ENCODE assay signal across 1 cellular context in genomic region chr5:6220346-6221088, GRCh38.
TF ChIP-seq lines count a peak whose summit lies in the region.

No MANE protein-coding gene starts in this region.

TF ChIP-seq in HepG2, 621 proteins besides CTCF, POLR2A, EP300 and RAD21 (continued from another document and continues in another):
- TF ChIP-seq, protein P1, sequence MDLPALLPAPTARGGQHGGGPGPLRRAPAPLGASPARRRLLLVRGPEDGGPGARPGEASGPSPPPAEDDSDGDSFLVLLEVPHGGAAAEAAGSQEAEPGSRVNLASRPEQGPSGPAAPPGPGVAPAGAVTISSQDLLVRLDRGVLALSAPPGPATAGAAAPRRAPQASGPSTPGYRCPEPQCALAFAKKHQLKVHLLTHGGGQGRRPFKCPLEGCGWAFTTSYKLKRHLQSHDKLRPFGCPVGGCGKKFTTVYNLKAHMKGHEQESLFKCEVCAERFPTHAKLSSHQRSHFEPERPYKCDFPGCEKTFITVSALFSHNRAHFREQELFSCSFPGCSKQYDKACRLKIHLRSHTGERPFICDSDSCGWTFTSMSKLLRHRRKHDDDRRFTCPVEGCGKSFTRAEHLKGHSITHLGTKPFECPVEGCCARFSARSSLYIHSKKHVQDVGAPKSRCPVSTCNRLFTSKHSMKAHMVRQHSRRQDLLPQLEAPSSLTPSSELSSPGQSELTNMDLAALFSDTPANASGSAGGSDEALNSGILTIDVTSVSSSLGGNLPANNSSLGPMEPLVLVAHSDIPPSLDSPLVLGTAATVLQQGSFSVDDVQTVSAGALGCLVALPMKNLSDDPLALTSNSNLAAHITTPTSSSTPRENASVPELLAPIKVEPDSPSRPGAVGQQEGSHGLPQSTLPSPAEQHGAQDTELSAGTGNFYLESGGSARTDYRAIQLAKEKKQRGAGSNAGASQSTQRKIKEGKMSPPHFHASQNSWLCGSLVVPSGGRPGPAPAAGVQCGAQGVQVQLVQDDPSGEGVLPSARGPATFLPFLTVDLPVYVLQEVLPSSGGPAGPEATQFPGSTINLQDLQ (CRISPR knock-in tag; IDR thresholded peaks at IDR 0.05) = no peak
- TF ChIP-seq ZNF354B (CRISPR knock-in tag; IDR thresholded peaks at IDR 0.05) = no peak
- TF ChIP-seq, protein P2, sequence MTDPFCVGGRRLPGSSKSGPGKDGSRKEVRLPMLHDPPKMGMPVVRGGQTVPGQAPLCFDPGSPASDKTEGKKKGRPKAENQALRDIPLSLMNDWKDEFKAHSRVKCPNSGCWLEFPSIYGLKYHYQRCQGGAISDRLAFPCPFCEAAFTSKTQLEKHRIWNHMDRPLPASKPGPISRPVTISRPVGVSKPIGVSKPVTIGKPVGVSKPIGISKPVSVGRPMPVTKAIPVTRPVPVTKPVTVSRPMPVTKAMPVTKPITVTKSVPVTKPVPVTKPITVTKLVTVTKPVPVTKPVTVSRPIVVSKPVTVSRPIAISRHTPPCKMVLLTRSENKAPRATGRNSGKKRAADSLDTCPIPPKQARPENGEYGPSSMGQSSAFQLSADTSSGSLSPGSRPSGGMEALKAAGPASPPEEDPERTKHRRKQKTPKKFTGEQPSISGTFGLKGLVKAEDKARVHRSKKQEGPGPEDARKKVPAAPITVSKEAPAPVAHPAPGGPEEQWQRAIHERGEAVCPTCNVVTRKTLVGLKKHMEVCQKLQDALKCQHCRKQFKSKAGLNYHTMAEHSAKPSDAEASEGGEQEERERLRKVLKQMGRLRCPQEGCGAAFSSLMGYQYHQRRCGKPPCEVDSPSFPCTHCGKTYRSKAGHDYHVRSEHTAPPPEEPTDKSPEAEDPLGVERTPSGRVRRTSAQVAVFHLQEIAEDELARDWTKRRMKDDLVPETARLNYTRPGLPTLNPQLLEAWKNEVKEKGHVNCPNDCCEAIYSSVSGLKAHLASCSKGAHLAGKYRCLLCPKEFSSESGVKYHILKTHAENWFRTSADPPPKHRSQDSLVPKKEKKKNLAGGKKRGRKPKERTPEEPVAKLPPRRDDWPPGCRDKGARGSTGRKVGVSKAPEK (CRISPR knock-in tag; IDR thresholded peaks at IDR 0.05; ENCODE audit: borderline replicate concordance) = no peak
- TF ChIP-seq, protein P3, sequence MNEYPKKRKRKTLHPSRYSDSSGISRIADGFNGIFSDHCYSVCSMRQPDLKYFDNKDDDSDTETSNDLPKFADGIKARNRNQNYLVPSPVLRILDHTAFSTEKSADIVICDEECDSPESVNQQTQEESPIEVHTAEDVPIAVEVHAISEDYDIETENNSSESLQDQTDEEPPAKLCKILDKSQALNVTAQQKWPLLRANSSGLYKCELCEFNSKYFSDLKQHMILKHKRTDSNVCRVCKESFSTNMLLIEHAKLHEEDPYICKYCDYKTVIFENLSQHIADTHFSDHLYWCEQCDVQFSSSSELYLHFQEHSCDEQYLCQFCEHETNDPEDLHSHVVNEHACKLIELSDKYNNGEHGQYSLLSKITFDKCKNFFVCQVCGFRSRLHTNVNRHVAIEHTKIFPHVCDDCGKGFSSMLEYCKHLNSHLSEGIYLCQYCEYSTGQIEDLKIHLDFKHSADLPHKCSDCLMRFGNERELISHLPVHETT (CRISPR knock-in tag; conservative IDR thresholded peaks at IDR 0.05) = no peak
- TF ChIP-seq SAP130 (CRISPR knock-in tag; IDR thresholded peaks at IDR 0.05; ENCODE audit: low read depth) = peak; percentile 61; the same call in 1 of the 2 replicates
- no peak for TF ChIP-seq ZFAT (CRISPR knock-in tag; conservative IDR thresholded peaks at IDR 0.05)
- TF ChIP-seq KDM5B (CRISPR knock-in tag; IDR thresholded peaks at IDR 0.05; ENCODE audit: borderline replicate concordance) = peak; percentile 63; the same call in 1 of the 2 replicates
- no peak for TF ChIP-seq RBM22 (optimal IDR thresholded peaks at IDR 0.05; ENCODE audit: low read length)
- TF ChIP-seq FOXO4 (CRISPR knock-in tag; conservative IDR thresholded peaks at IDR 0.05) = no peak
- TF ChIP-seq SP4 (CRISPR knock-in tag; IDR thresholded peaks at IDR 0.05) = no peak
- TF ChIP-seq EED (CRISPR knock-in tag; IDR thresholded peaks at IDR 0.05) = no peak
- no peak for TF ChIP-seq KMT2A (CRISPR knock-in tag; IDR thresholded peaks at IDR 0.05)
- no peak; the same call in 1 of the 2 replicates for TF ChIP-seq ZNF691 (CRISPR knock-in tag; IDR thresholded peaks at IDR 0.05; ENCODE audit: borderline replicate concordance, low read depth)
- no peak for TF ChIP-seq LCORL (IDR thresholded peaks at IDR 0.05)
- TF ChIP-seq LCORL (CRISPR knock-in tag; IDR thresholded peaks at IDR 0.05) = no peak
- TF ChIP-seq RFX1 (IDR thresholded peaks at IDR 0.05) = no peak
- no peak for TF ChIP-seq NR2F2 (IDR thresholded peaks at IDR 0.05; ENCODE audit: borderline replicate concordance, low read depth)
- no peak for TF ChIP-seq ZNF468 (CRISPR knock-in tag; IDR thresholded peaks at IDR 0.05)
- peak; percentile 37; the same call in 1 of the 2 replicates for TF ChIP-seq FOXA3 (CRISPR knock-in tag; IDR thresholded peaks at IDR 0.05)
- TF ChIP-seq PAXIP1 (CRISPR knock-in tag; conservative IDR thresholded peaks at IDR 0.05) = peak; percentile 72
- TF ChIP-seq, protein P4, sequence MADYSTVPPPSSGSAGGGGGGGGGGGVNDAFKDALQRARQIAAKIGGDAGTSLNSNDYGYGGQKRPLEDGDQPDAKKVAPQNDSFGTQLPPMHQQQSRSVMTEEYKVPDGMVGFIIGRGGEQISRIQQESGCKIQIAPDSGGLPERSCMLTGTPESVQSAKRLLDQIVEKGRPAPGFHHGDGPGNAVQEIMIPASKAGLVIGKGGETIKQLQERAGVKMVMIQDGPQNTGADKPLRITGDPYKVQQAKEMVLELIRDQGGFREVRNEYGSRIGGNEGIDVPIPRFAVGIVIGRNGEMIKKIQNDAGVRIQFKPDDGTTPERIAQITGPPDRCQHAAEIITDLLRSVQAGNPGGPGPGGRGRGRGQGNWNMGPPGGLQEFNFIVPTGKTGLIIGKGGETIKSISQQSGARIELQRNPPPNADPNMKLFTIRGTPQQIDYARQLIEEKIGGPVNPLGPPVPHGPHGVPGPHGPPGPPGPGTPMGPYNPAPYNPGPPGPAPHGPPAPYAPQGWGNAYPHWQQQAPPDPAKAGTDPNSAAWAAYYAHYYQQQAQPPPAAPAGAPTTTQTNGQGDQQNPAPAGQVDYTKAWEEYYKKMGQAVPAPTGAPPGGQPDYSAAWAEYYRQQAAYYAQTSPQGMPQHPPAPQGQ (CRISPR knock-in tag; IDR thresholded peaks at IDR 0.05; ENCODE audit: borderline replicate concordance) = no peak
- TF ChIP-seq, protein P5, sequence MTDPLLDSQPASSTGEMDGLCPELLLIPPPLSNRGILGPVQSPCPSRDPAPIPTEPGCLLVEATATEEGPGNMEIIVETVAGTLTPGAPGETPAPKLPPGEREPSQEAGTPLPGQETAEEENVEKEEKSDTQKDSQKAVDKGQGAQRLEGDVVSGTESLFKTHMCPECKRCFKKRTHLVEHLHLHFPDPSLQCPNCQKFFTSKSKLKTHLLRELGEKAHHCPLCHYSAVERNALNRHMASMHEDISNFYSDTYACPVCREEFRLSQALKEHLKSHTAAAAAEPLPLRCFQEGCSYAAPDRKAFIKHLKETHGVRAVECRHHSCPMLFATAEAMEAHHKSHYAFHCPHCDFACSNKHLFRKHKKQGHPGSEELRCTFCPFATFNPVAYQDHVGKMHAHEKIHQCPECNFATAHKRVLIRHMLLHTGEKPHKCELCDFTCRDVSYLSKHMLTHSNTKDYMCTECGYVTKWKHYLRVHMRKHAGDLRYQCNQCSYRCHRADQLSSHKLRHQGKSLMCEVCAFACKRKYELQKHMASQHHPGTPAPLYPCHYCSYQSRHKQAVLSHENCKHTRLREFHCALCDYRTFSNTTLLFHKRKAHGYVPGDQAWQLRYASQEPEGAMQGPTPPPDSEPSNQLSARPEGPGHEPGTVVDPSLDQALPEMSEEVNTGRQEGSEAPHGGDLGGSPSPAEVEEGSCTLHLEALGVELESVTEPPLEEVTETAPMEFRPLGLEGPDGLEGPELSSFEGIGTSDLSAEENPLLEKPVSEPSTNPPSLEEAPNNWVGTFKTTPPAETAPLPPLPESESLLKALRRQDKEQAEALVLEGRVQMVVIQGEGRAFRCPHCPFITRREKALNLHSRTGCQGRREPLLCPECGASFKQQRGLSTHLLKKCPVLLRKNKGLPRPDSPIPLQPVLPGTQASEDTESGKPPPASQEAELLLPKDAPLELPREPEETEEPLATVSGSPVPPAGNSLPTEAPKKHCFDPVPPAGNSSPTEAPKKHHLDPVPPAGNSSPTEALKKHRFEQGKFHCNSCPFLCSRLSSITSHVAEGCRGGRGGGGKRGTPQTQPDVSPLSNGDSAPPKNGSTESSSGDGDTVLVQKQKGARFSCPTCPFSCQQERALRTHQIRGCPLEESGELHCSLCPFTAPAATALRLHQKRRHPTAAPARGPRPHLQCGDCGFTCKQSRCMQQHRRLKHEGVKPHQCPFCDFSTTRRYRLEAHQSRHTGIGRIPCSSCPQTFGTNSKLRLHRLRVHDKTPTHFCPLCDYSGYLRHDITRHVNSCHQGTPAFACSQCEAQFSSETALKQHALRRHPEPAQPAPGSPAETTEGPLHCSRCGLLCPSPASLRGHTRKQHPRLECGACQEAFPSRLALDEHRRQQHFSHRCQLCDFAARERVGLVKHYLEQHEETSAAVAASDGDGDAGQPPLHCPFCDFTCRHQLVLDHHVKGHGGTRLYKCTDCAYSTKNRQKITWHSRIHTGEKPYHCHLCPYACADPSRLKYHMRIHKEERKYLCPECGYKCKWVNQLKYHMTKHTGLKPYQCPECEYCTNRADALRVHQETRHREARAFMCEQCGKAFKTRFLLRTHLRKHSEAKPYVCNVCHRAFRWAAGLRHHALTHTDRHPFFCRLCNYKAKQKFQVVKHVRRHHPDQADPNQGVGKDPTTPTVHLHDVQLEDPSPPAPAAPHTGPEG (CRISPR knock-in tag; IDR thresholded peaks at IDR 0.05) = no peak
- TF ChIP-seq NRL (CRISPR knock-in tag; IDR thresholded peaks at IDR 0.05; ENCODE audit: borderline replicate concordance) = 0 out of 2 replicates have a peak, but pooled peaks have one; percentile 38
- no peak for TF ChIP-seq ARNTL (CRISPR knock-in tag; IDR thresholded peaks at IDR 0.05)
- no peak for TF ChIP-seq DDIT3 (CRISPR knock-in tag; IDR thresholded peaks at IDR 0.05)
- TF ChIP-seq ZNF747 (CRISPR knock-in tag; IDR thresholded peaks at IDR 0.05; ENCODE audit: borderline replicate concordance) = no peak
- no peak for TF ChIP-seq MLX (CRISPR knock-in tag; IDR thresholded peaks at IDR 0.05)
- TF ChIP-seq ZNF816 (CRISPR knock-in tag; IDR thresholded peaks at IDR 0.05; ENCODE audit: borderline replicate concordance) = no peak
- TF ChIP-seq, protein P6, sequence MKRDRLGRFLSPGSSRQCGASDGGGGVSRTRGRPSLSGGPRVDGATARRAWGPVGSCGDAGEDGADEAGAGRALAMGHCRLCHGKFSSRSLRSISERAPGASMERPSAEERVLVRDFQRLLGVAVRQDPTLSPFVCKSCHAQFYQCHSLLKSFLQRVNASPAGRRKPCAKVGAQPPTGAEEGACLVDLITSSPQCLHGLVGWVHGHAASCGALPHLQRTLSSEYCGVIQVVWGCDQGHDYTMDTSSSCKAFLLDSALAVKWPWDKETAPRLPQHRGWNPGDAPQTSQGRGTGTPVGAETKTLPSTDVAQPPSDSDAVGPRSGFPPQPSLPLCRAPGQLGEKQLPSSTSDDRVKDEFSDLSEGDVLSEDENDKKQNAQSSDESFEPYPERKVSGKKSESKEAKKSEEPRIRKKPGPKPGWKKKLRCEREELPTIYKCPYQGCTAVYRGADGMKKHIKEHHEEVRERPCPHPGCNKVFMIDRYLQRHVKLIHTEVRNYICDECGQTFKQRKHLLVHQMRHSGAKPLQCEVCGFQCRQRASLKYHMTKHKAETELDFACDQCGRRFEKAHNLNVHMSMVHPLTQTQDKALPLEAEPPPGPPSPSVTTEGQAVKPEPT (CRISPR knock-in tag; IDR thresholded peaks at IDR 0.05; ENCODE audit: low read depth) = no peak
- TF ChIP-seq HNF4G (IDR thresholded peaks at IDR 0.05; ENCODE audit: borderline replicate concordance, low read depth, low read length) = peak; percentile 63; the same call in 1 of the 2 replicates
- peak; percentile 67; the same call in 1 of the 2 replicates for TF ChIP-seq HNF4G (CRISPR knock-in tag; IDR thresholded peaks at IDR 0.05; ENCODE audit: borderline replicate concordance, low read depth)
